In genomic region chr9:72614057-72614456, GRCh38 we compare ENCODE assay signal across 32 cellular contexts.
"Had no signal": no experiment of that assay in that cellular context is flagged by ENCODE, and none has a peak within 500 bp of the region (broad histone marks: within the 10 kb centered on the region; RNA-seq: fewer than 3 reads in every experiment).

No MANE protein-coding gene starts in this region.

- H3K36me3 ChIP-seq: breast epithelium, MG63 had no signal

- ATAC-seq: activated CD8-positive, alpha-beta memory T cell treated with anti-CD3 and anti-CD28 coated beads, Interleukin-2, amount 10 ng/mL, durations not matched to agents 7 days and 5 days; Panc1; Right ventricle myocardium inferior; T-cell had no signal

- H3K9me3 ChIP-seq: breast epithelium, MG63 had no signal

- FAIRE-seq: TTC549 had no signal

- H3K4me3 ChIP-seq: breast epithelium, MG63, SK-N-MC had no signal

- H3K27me3 ChIP-seq: breast epithelium, MG63 had no signal

- H3K4me1 ChIP-seq: breast epithelium had no signal

- H3K27ac Mint-ChIP-seq: activated B cell treated with CpG ODN at 0.5 μM for 24 hours; activated CD4-positive, alpha-beta T cell treated with anti-CD3 and anti-CD28 coated beads, Interleukin-2, amount 10 ng/mL, durations not matched to agents 24 days and 14 days; activated CD8-positive, alpha-beta memory T cell treated with anti-CD3 and anti-CD28 coated beads, Interleukin-2, amount 10 ng/mL, durations not matched to agents 7 days and 5 days; activated naive CD4-positive, alpha-beta T cell treated with anti-CD3 and anti-CD28 coated beads, Interleukin-2, amount 50 U/mL, for 24 hours; activated T-cell treated with anti-CD3 and anti-CD28 coated beads, Interleukin-2, amount 50 U/mL, for 24 hours; activated T-helper 1 cell treated with anti-CD3 and anti-CD28 coated beads, Interleukin-12 subunit alpha, Interleukin-12 subunit beta, Interleukin-2, Interleukin-4 antibody, amounts not matched to agents 30 ng/mL and 10 ng/mL and 1 ng/mL, durations not matched to agents 14 hours and 24 hours and 36 hours; T-cell had no signal

- H3K36me3 Mint-ChIP-seq: activated CD8-positive, alpha-beta memory T cell treated with anti-CD3 and anti-CD28 coated beads, Interleukin-2, amount 10 ng/mL, durations not matched to agents 7 days and 5 days; activated naive CD4-positive, alpha-beta T cell treated with anti-CD3 and anti-CD28 coated beads, Interleukin-2, amount 50 U/mL, for 24 hours; T-cell had no signal

- H3K9me3 Mint-ChIP-seq: activated B cell treated with CpG ODN at 0.5 μM for 24 hours; activated CD4-positive, alpha-beta T cell treated with anti-CD3 and anti-CD28 coated beads, Interleukin-2, amount 10 ng/mL, durations not matched to agents 24 days and 14 days; activated naive CD4-positive, alpha-beta T cell treated with anti-CD3 and anti-CD28 coated beads, Interleukin-2, amount 50 U/mL, for 24 hours; activated T-cell treated with anti-CD3 and anti-CD28 coated beads, Interleukin-2, amount 50 U/mL, for 24 hours; activated T-helper 1 cell treated with anti-CD3 and anti-CD28 coated beads, Interleukin-12 subunit alpha, Interleukin-12 subunit beta, Interleukin-2, Interleukin-4 antibody, amounts not matched to agents 30 ng/mL and 10 ng/mL and 1 ng/mL, durations not matched to agents 14 hours and 24 hours and 36 hours; T-cell had no signal

- H3K4me1 Mint-ChIP-seq: activated B cell treated with CpG ODN at 0.5 μM for 24 hours; activated CD4-positive, alpha-beta T cell treated with anti-CD3 and anti-CD28 coated beads, Interleukin-2, amount 10 ng/mL, durations not matched to agents 24 days and 14 days; activated CD8-positive, alpha-beta memory T cell treated with anti-CD3 and anti-CD28 coated beads, Interleukin-2, amount 10 ng/mL, durations not matched to agents 7 days and 5 days; activated naive CD4-positive, alpha-beta T cell treated with anti-CD3 and anti-CD28 coated beads, Interleukin-2, amount 50 U/mL, for 24 hours; T-cell had no signal

- H3K27ac ChIP-seq: breast epithelium, SK-N-MC had no signal

- DNase-seq: activated B cell treated with CpG ODN at 0.5 μM for 24 hours; activated CD4-positive, alpha-beta T cell treated with anti-CD3 and anti-CD28 coated beads for 1 hour; activated CD4-positive, alpha-beta T cell treated with anti-CD3 and anti-CD28 coated beads, Interleukin-2, amount 10 ng/mL, durations not matched to agents 24 days and 14 days; activated CD4-positive, alpha-beta T cell treated with anti-CD3 and anti-CD28 coated beads, Interleukin-2, amount 50 U/mL, for 48 hours; activated CD8-positive, alpha-beta memory T cell treated with anti-CD3 and anti-CD28 coated beads, Interleukin-2, amount 10 ng/mL, durations not matched to agents 7 days and 5 days; activated effector memory CD4-positive, alpha-beta T cell treated with Interleukin-2 at 50 U/mL for 16 hours; activated naive CD4-positive, alpha-beta T cell; activated T-cell treated with anti-CD3 and anti-CD28 coated beads, Interleukin-2, amount 50 U/mL, for 24 hours; aorta; MG63; NCI-H1105; NCI-H1436; NCI-H1694 treated with DMSO at 0.1 percent for 48 hours; NCI-H2029 treated with DMSO at 0.1 percent for 48 hours; NCI-H2171; NCI-H2227 treated with DMSO at 0.1 percent for 48 hours; NCI-H446 treated with DMSO at 0.1 percent for 48 hours; NCI-H524 treated with DMSO at 0.1 percent for 48 hours; NCI-H748 treated with DMSO at 0.1 percent for 48 hours; NK-92 treated with Interleukin-12 subunit alpha and Interleukin-12 subunit beta, amount 100 ng/mL, for 24 hours; OCI-M1; RPMI8226; T-cell; T-helper 2 cell; T1000 had no signal

- H3K4me3 Mint-ChIP-seq: activated B cell treated with CpG ODN at 0.5 μM for 24 hours; activated CD4-positive, alpha-beta T cell treated with anti-CD3 and anti-CD28 coated beads, Interleukin-2, amount 10 ng/mL, durations not matched to agents 24 days and 14 days; activated CD8-positive, alpha-beta memory T cell treated with anti-CD3 and anti-CD28 coated beads, Interleukin-2, amount 10 ng/mL, durations not matched to agents 7 days and 5 days; activated naive CD4-positive, alpha-beta T cell treated with anti-CD3 and anti-CD28 coated beads, Interleukin-2, amount 50 U/mL, for 24 hours; activated T-cell treated with anti-CD3 and anti-CD28 coated beads, Interleukin-2, amount 50 U/mL, for 24 hours; activated T-helper 1 cell treated with anti-CD3 and anti-CD28 coated beads, Interleukin-12 subunit alpha, Interleukin-12 subunit beta, Interleukin-2, Interleukin-4 antibody, amounts not matched to agents 30 ng/mL and 10 ng/mL and 1 ng/mL, durations not matched to agents 14 hours and 24 hours and 36 hours; T-cell had no signal
